ENCODE assay signal across 14 cellular contexts in the genomic region with DNA sequence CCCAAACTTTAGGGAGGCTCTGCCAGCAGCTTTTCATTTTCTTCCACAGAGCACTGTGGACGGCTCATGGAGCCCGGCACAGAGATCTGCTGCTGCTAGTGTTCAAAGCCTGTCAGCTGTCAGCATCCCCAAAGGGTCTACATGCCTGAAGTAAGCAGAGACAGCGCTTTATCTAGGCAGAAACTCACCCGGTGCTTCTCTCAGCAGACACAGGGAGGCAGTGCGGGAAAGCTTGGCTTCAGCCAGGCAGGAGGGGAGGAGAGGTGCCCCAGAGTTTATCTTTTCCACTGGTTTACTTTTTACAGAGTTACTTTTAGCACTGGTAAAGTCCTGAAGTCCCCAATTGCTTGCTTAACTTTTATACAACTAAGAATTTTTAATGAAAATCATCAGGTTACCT.
DNase-seq lines count a peak whose midpoint lies in the region; ATAC-seq, FAIRE-seq and TF ChIP-seq lines count a peak whose summit lies in the region.
"Had no signal": no experiment of that assay in that cellular context is flagged by ENCODE, and none has a peak within 500 bp of the region (broad histone marks: within the 10 kb centered on the region; RNA-seq: fewer than 3 reads in every experiment).

No MANE protein-coding gene starts in this region.

- TF ChIP-seq CTCF in HEK293 (tag by site-specific recombination; IDR thresholded peaks at IDR 0.05) (no peak), keratinocyte (optimal IDR thresholded peaks at IDR 0.05 in 1 of 3, IDR thresholded peaks at IDR 0.05 in 1 of 3, conservative IDR thresholded peaks at IDR 0.05 in 1 of 3; ENCODE audit: extremely low read depth in 1 of 3, insufficient read depth in 2 of 3, low read length in 3 of 3) (peak; percentile 27 to 58 (median 56))

- no peaks in the 10 kb centered on the region for H3K9me1 ChIP-seq in keratinocyte (ENCODE audit: control insufficient read depth, extremely low read depth, insufficient read depth, low read length)

- H3K4me3 ChIP-seq in HEK293 (ENCODE audit: low read depth, low read length) (no peak overlapping the region), keratinocyte (ENCODE audit: control insufficient read depth in 2 of 3, extremely low read depth in 1 of 3, insufficient read depth in 2 of 3, low read depth in 1 of 3, low read length in 3 of 3) (no peak overlapping the region), aorta (ENCODE audit: low read length in 2 of 2) (no peak overlapping the region)
- H3K4me3 ChIP-seq: coronary artery had no signal

- no peak for ATAC-seq in aorta (ENCODE audit: low FRiP score)
- ATAC-seq in HG02884 (IDR thresholded peaks at IDR 0.05; ENCODE audit: unreplicated experiment) = no peak
- ATAC-seq: right cardiac atrium had no signal

- H3K79me2 ChIP-seq in keratinocyte (ENCODE audit: control insufficient read depth, insufficient read depth, low read length) = no peaks in the 10 kb centered on the region

- CTCF ChIA-PET in HEK293 (lab: Yijun Ruan, JAX) = interaction anchor here (0.6 to 1.0 kb wide), 2 partner anchors 14 to 576 kb away, joined by 3 to 4 read pairs; no protein-coding TSS in a partner anchor

- no peak overlapping the region for H3K4me2 ChIP-seq in keratinocyte (ENCODE audit: control insufficient read depth, extremely low read depth, insufficient read depth, low read depth, low read length)

- 1 to 3% methylated on average over 5 of the region's 5 CpGs for WGBS in aorta, 2 donors

- FAIRE-seq in keratinocyte (lab: Jason Lieb, UNC) = no peak

- H3K36me3 ChIP-seq in HEK293 (ENCODE audit: control insufficient read depth in 2 of 2, insufficient read depth in 1 of 2, low read length in 2 of 2) (no peaks in the 10 kb centered on the region), keratinocyte (ENCODE audit: control insufficient read depth in 2 of 2, extremely low read depth in 1 of 2, insufficient read depth in 2 of 2, low read length in 2 of 2) (no peaks in the 10 kb centered on the region), aorta (ENCODE audit: control insufficient read depth in 1 of 2, insufficient read depth in 2 of 2, low read length in 1 of 2) (no peaks in the 10 kb centered on the region)

- POLR2A ChIA-PET in HEK293 (lab: Yijun Ruan, JAX) = no interaction called here

- dilution Hi-C loops in keratinocyte (cut with MboI; ENCODE audit: extremely low pct_ligation_motif_present, low sequenced_read_pairs) = no loop called here

- H2AFZ ChIP-seq in keratinocyte (ENCODE audit: control insufficient read depth, low read length) = no peak overlapping the region

- DNase-seq in D341Med (ENCODE audit: low spot score) (peak; percentile 34), astrocyte of the hippocampus (ENCODE audit: low read depth, low spot score) (peak; percentile 12), keratinocyte (ENCODE audit: low read depth, low spot score) (no peak), aorta (no peak)
- DNase-seq in central memory CD4-positive, alpha-beta T cell = no peak
- no peak for DNase-seq in activated CD8-positive, alpha-beta memory T cell treated with anti-CD3 and anti-CD28 coated beads, Interleukin-2, amount 50 U/mL, for 48 hours
- DNase-seq: activated CD4-positive, alpha-beta T cell treated with anti-CD3 and anti-CD28 coated beads, Interleukin-2, amount 50 U/mL, for 1 hour; IMR-90; mesenchymal stem cell; NCI-H2171 treated with DMSO at 0.1 percent for 48 hours; right cardiac atrium had no signal

- H3K9ac ChIP-seq in keratinocyte (ENCODE audit: control insufficient read depth, extremely low read depth, insufficient read depth, low read length) = no peak overlapping the region

- H4K20me1 ChIP-seq in keratinocyte (ENCODE audit: control insufficient read depth, extremely low read depth, insufficient read depth, low read length) = no peaks in the 10 kb centered on the region

- no peak overlapping the region for H3K27ac ChIP-seq in HEK293 (ENCODE audit: extremely low read depth, low read depth, low read length)
- H3K27ac ChIP-seq in keratinocyte (ENCODE audit: control insufficient read depth, insufficient read depth, low read length) = no peak overlapping the region
- no peak overlapping the region for H3K27ac ChIP-seq in aorta (ENCODE audit: low read depth in 1 of 2, low read length in 2 of 2)
- H3K27ac ChIP-seq: coronary artery had no signal

- H3K27me3 ChIP-seq in keratinocyte (ENCODE audit: control insufficient read depth, extremely low read depth, insufficient read depth, low read length) (peaks cover 6% of the 10 kb centered on the region), aorta (ENCODE audit: control insufficient read depth in 1 of 2, insufficient read depth in 2 of 2, low read length in 1 of 2) (peaks cover 0 to 2% of the 10 kb centered on the region in 2 donors)

- H3K9me3 ChIP-seq in HEK293 (ENCODE audit: control insufficient read depth, insufficient read depth, low read depth, low read length) (no peaks in the 10 kb centered on the region), keratinocyte (ENCODE audit: control insufficient read depth, low read depth, low read length) (no peaks in the 10 kb centered on the region), aorta (ENCODE audit: control insufficient read depth, low read length) (no peaks in the 10 kb centered on the region)

- H3K4me1 ChIP-seq in HEK293 (ENCODE audit: control insufficient read depth, insufficient read depth, low read length) (no peaks in the 10 kb centered on the region), keratinocyte (ENCODE audit: control insufficient read depth, extremely low read depth, insufficient read depth, low read length) (no peaks in the 10 kb centered on the region), aorta (ENCODE audit: control insufficient read depth in 1 of 2, insufficient read depth in 2 of 2, low read length in 2 of 2) (no peaks in the 10 kb centered on the region)

- intact Hi-C loops in aorta (cut with DNase I) = no loop called here

TF ChIP-seq in HEK293, 187 proteins besides CTCF, POLR2A, EP300 and RAD21:
- TF ChIP-seq, protein P1, sequence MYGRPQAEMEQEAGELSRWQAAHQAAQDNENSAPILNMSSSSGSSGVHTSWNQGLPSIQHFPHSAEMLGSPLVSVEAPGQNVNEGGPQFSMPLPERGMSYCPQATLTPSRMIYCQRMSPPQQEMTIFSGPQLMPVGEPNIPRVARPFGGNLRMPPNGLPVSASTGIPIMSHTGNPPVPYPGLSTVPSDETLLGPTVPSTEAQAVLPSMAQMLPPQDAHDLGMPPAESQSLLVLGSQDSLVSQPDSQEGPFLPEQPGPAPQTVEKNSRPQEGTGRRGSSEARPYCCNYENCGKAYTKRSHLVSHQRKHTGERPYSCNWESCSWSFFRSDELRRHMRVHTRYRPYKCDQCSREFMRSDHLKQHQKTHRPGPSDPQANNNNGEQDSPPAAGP (tag by site-specific recombination; IDR thresholded peaks at IDR 0.05) = no peak
- TF ChIP-seq ZNF654 (tag by site-specific recombination; IDR thresholded peaks at IDR 0.05; ENCODE audit: low read depth) = peak; percentile 23; the same call in 1 of the 2 replicates
- TF ChIP-seq, protein P2, sequence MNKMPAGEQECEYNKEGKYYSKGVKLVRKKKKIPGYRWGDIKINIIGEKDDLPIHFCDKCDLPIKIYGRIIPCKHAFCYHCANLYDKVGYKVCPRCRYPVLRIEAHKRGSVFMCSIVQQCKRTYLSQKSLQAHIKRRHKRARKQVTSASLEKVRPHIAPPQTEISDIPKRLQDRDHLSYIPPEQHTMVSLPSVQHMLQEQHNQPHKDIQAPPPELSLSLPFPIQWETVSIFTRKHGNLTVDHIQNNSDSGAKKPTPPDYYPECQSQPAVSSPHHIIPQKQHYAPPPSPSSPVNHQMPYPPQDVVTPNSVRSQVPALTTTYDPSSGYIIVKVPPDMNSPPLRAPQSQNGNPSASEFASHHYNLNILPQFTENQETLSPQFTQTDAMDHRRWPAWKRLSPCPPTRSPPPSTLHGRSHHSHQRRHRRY (tag by site-specific recombination; IDR thresholded peaks at IDR 0.05) = no peak

Comparison
In these comparisons a context has a peak if more than half of its experiments do, and no peak if none do; other contexts are left out.
1. DNase-seq: peak in D341Med (single experiment) and astrocyte of the hippocampus (single experiment); none in keratinocyte (single experiment), central memory CD4-positive, alpha-beta T cell (single experiment), aorta (0 of 2) and activated CD8-positive, alpha-beta memory T cell treated with anti-CD3 and anti-CD28 coated beads, Interleukin-2, amount 50 U/mL, for 48 hours (single experiment).